In genomic region chr11:69285091-69285490, GRCh38 we compare ENCODE assay signal across 21 cellular contexts. TPM values are rescaled to one million over a fixed set of nuclear protein-coding genes. Genes with fewer than 3 reads are reported as not detected.
"Had no signal": no experiment of that assay in that cellular context is flagged by ENCODE, and none has a peak within 500 bp of the region (broad histone marks: within the 10 kb centered on the region; RNA-seq: fewer than 3 reads in every experiment).

No MANE protein-coding gene starts in this region.

- H3K9me3 ChIP-seq: colonic mucosa, neutrophil, uterus had no signal

- H3K36me3 Mint-ChIP-seq: immature natural killer cell, naive B cell, type B pancreatic cell had no signal

- H3K27ac ChIP-seq: colonic mucosa, esophagus squamous epithelium, gastroesophageal sphincter, left ventricle myocardium inferior, neutrophil, uterus had no signal

- H3K4me1 Mint-ChIP-seq: immature natural killer cell, naive B cell had no signal

- H3K27me3 Mint-ChIP-seq: type B pancreatic cell had no signal

- FAIRE-seq: keratinocyte, small intestine had no signal

- H3K27ac Mint-ChIP-seq: immature natural killer cell, type B pancreatic cell had no signal

- H3K9me3 Mint-ChIP-seq: immature natural killer cell, type B pancreatic cell had no signal

- H3K4me3 ChIP-seq: colonic mucosa, esophagus squamous epithelium, gastroesophageal sphincter, left ventricle myocardium inferior, lung, uterus had no signal

- DNase-seq: colonic mucosa; dermis blood vessel endothelial cell; esophagus squamous epithelium; foreskin fibroblast; glutamatergic neuron; immature natural killer cell; left cardiac atrium; left ventricle myocardium inferior; mesenchymal stem cell; midbrain; naive B cell; small intestine; stimulated activated CD4-positive, alpha-beta T cell treated with anti-CD3 and anti-CD28 coated beads, Interleukin-12 subunit alpha, Interleukin-12 subunit beta, amount 100 ng/mL, for 4 hours; stimulated activated naive CD4-positive, alpha-beta T cell treated with Interleukin-2 at 50 U/mL for 16 hours; uterus had no signal

- H3K4me1 ChIP-seq: colonic mucosa, gastroesophageal sphincter, left ventricle myocardium inferior, uterus had no signal

- H3K36me3 ChIP-seq: colonic mucosa, esophagus squamous epithelium, gastroesophageal sphincter, left ventricle myocardium inferior, neutrophil, uterus had no signal

- H3K27me3 ChIP-seq: colonic mucosa, esophagus squamous epithelium, neutrophil, uterus had no signal

- ATAC-seq: gastroesophageal sphincter, left cardiac atrium had no signal

- H3K4me3 Mint-ChIP-seq: immature natural killer cell, naive B cell, nephron, type B pancreatic cell had no signal

RNA-seq across cellular contexts. Expression of gene MYEOV, which starts 8.9 kb away (rescaled TPM):
- total RNA-seq: dermis blood vessel endothelial cell, gastroesophageal sphincter, left ventricle myocardium inferior had no signal
- polyA plus RNA-seq: immature natural killer cell had no signal
